In genomic region chr10:132904169-132904813, GRCh38 we compare ENCODE assay signal across 8 cellular contexts. TPM values are rescaled to one million over a fixed set of nuclear protein-coding genes. Genes with fewer than 3 reads are reported as not detected.
DNase-seq lines count a peak whose midpoint lies in the region; ATAC-seq and TF ChIP-seq lines count a peak whose summit lies in the region.

No MANE protein-coding gene starts in this region.

- H3K4me2 ChIP-seq in mammary epithelial cell (ENCODE audit: insufficient read depth, low read depth, low read length), result no peak overlapping the region

- H3K9me3 ChIP-seq in mammary epithelial cell (replicated peaks; ENCODE audit: insufficient read depth, low read length) (peaks cover 38% of the 10 kb centered on the region), liver (ENCODE audit: control insufficient read depth in 4 of 4, low read length in 3 of 4) (no peaks in the 10 kb centered on the region), stomach (peaks cover 0 to 14% (median 6%) of the 10 kb centered on the region in 4 donors)

- H3K36me3 ChIP-seq in mammary epithelial cell (ENCODE audit: insufficient read depth, low read length), result no peaks in the 10 kb centered on the region
- no peaks in the 10 kb centered on the region for H3K36me3 ChIP-seq in liver (ENCODE audit: control insufficient read depth in 4 of 4, insufficient read depth in 3 of 4, low read depth in 1 of 4, low read length in 3 of 4)
- no peaks in the 10 kb centered on the region for H3K36me3 ChIP-seq in stomach

- DNase-seq in CD1c-positive myeloid dendritic cell (ENCODE audit: extremely low spot score), result peak; percentile 53
- peak; percentile 78 for DNase-seq in GM20000 (ENCODE audit: low spot score)
- DNase-seq in RPMI7951 (ENCODE audit: low read depth), result peak; percentile 26
- peak; percentile 23 for DNase-seq in mammary epithelial cell
- peak; percentile 63 for DNase-seq in stomach
- no peak for DNase-seq in ecto neural progenitor cell (ENCODE audit: low spot score)

- in situ Hi-C loops in mammary epithelial cell (cut with MboI; ENCODE audit: low sequenced_read_pairs in 2 of 2), result no loop called here

- CTCF ChIA-PET in mammary epithelial cell (lab: Charles Lee; ENCODE audit: low non-redundant PET), result no interaction called here

- no peak for ATAC-seq in GM21390 (IDR thresholded peaks at IDR 0.05; ENCODE audit: unreplicated experiment)

- no TSS peak for BruUV-seq in mammary epithelial cell (replicated peaks; lab: Mats Ljungman, UMichigan)

- WGBS in mammary epithelial cell (ENCODE audit: low coverage, missing lambda C conversion rate), result 44% methylated on average over 15 of the region's 15 CpGs
- WGBS in liver, result 31% methylated on average over 15 of the region's 15 CpGs
- WGBS in stomach, 5 donors, result 25 to 36% (median 30%) methylated on average over 15 of the region's 15 CpGs

- peak; percentile 41 for TF ChIP-seq CTCF in GM20000 (IDR thresholded peaks at IDR 0.05; ENCODE audit: extremely low read depth, missing control alignments)
- TF ChIP-seq CTCF in mammary epithelial cell (conservative IDR thresholded peaks at IDR 0.05 in 1 of 2, IDR thresholded peaks at IDR 0.05 in 1 of 2; ENCODE audit: extremely low read depth in 1 of 2, insufficient read depth in 1 of 2, low read depth in 1 of 2, low read length in 2 of 2), result peak; percentile 43 to 53
- TF ChIP-seq CTCF in liver (IDR thresholded peaks at IDR 0.05; ENCODE audit: low read depth, low read length, missing input control), result peak; percentile 72
- peak in 5 of 7 experiments; percentile 56 to 80 (median 57) for TF ChIP-seq CTCF in stomach (IDR thresholded peaks at IDR 0.05)

- H3K27ac ChIP-seq in mammary epithelial cell (ENCODE audit: insufficient read depth, low read depth, low read length), result no peak overlapping the region
- no peak overlapping the region for H3K27ac ChIP-seq in liver (ENCODE audit: low read depth in 1 of 2, low read length in 2 of 2)
- H3K27ac ChIP-seq in stomach, result peak overlapping the region in 3 of 5 donors; percentile 60 to 75 (median 62)

- no peaks in the 10 kb centered on the region for H3K27me3 ChIP-seq in mammary epithelial cell (ENCODE audit: insufficient read depth, low read length)
- no peaks in the 10 kb centered on the region for H3K27me3 ChIP-seq in liver (ENCODE audit: control insufficient read depth in 4 of 4, insufficient read depth in 4 of 4, low read length in 3 of 4)
- H3K27me3 ChIP-seq in stomach, result peaks cover 0 to 31% (median 0%) of the 10 kb centered on the region in 3 donors

- intact Hi-C loops in mammary epithelial cell (cut with micrococcal nuclease) (loop anchor here (1.0 to 2.0 kb wide), 3 partner anchors 220 to 415 kb away; no protein-coding TSS in a partner anchor), stomach (cut with DNase I; ENCODE audit: low total_unique reads) (no loop called here)

- no peak overlapping the region for H2AFZ ChIP-seq in mammary epithelial cell (ENCODE audit: low read depth, low read length)

- H4K20me1 ChIP-seq in mammary epithelial cell (ENCODE audit: insufficient read depth, low read length), result no peaks in the 10 kb centered on the region

- no peaks in the 10 kb centered on the region for H3K79me2 ChIP-seq in mammary epithelial cell (ENCODE audit: insufficient read depth, low read length)

- H3K9ac ChIP-seq in mammary epithelial cell (ENCODE audit: insufficient read depth, low read length) (no peak overlapping the region), liver (ENCODE audit: low read depth in 1 of 2, low read length in 2 of 2) (no peak overlapping the region)

- TF ChIP-seq POLR2A in stomach (IDR thresholded peaks at IDR 0.05), result no peak

- H3K4me3 ChIP-seq in mammary epithelial cell (replicated peaks in 1 of 3; ENCODE audit: insufficient read depth in 1 of 3, low read depth in 2 of 3, low read length in 3 of 3) (no peak overlapping the region), liver (ENCODE audit: low read depth in 1 of 3, low read length in 3 of 3) (no peak overlapping the region), stomach (no peak overlapping the region)

- H3K4me1 ChIP-seq in mammary epithelial cell (ENCODE audit: insufficient read depth, low read length) (no peaks in the 10 kb centered on the region), liver (ENCODE audit: control insufficient read depth in 4 of 4, insufficient read depth in 4 of 4, low read length in 3 of 4) (no peaks in the 10 kb centered on the region), stomach (no peaks in the 10 kb centered on the region)

- TF ChIP-seq RAD21 in liver (IDR thresholded peaks at IDR 0.05), result peak; percentile 77 to 81

- TF ChIP-seq EP300 in stomach (IDR thresholded peaks at IDR 0.05), result no peak

- dilution Hi-C loops in mammary epithelial cell (cut with HindIII; ENCODE audit: low sequenced_read_pairs), result no loop called here

TF ChIP-seq in liver, 16 proteins besides CTCF, POLR2A, EP300 and RAD21:
- TF ChIP-seq, protein P1, sequence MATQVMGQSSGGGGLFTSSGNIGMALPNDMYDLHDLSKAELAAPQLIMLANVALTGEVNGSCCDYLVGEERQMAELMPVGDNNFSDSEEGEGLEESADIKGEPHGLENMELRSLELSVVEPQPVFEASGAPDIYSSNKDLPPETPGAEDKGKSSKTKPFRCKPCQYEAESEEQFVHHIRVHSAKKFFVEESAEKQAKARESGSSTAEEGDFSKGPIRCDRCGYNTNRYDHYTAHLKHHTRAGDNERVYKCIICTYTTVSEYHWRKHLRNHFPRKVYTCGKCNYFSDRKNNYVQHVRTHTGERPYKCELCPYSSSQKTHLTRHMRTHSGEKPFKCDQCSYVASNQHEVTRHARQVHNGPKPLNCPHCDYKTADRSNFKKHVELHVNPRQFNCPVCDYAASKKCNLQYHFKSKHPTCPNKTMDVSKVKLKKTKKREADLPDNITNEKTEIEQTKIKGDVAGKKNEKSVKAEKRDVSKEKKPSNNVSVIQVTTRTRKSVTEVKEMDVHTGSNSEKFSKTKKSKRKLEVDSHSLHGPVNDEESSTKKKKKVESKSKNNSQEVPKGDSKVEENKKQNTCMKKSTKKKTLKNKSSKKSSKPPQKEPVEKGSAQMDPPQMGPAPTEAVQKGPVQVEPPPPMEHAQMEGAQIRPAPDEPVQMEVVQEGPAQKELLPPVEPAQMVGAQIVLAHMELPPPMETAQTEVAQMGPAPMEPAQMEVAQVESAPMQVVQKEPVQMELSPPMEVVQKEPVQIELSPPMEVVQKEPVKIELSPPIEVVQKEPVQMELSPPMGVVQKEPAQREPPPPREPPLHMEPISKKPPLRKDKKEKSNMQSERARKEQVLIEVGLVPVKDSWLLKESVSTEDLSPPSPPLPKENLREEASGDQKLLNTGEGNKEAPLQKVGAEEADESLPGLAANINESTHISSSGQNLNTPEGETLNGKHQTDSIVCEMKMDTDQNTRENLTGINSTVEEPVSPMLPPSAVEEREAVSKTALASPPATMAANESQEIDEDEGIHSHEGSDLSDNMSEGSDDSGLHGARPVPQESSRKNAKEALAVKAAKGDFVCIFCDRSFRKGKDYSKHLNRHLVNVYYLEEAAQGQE (IDR thresholded peaks at IDR 0.05), result no peak
- no peak for TF ChIP-seq RXRA (IDR thresholded peaks at IDR 0.05)
- TF ChIP-seq HNF4A (conservative IDR thresholded peaks at IDR 0.05), result no peak
- no peak for TF ChIP-seq FOXA2 (IDR thresholded peaks at IDR 0.05)
- TF ChIP-seq, protein P2, sequence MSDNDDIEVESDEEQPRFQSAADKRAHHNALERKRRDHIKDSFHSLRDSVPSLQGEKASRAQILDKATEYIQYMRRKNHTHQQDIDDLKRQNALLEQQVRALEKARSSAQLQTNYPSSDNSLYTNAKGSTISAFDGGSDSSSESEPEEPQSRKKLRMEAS (IDR thresholded peaks at IDR 0.05), result no peak
- TF ChIP-seq SP1 (IDR thresholded peaks at IDR 0.05), result no peak
- no peak for TF ChIP-seq YY1 (IDR thresholded peaks at IDR 0.05)

RNA-seq across cellular contexts. Expression of gene CFAP46, which starts 38.1 kb away (rescaled TPM):
- not detected in 2 replicates for total RNA-seq in RPMI7951 (2014; rRNA removed; shearing (Covaris generic))
- total RNA-seq in mammary epithelial cell (under 1 TPM in 1 of 2 donors, not detected in 1; 0.33 TPM), liver (under 1 TPM; 0.33 to 0.59 TPM), stomach (1 to 10 TPM in 2 of 5 donors, under 1 TPM in 2, not detected in 1; under 0.01 to 2.3 (median 0.97) TPM)
- polyA plus RNA-seq in mammary epithelial cell (not detected), liver (under 1 TPM; 0.36 to 0.47 TPM), stomach (1 to 10 TPM in 2 of 3 donors, under 1 TPM in 1; 0.50 to 5.8 (median 2.5) TPM)
- not detected for polyA minus RNA-seq in mammary epithelial cell

Comparison
In these comparisons a context has a peak if more than half of its experiments do, and no peak if none do; other contexts are left out.
1. H3K27ac ChIP-seq: peak in stomach (3 of 5); none in mammary epithelial cell (single experiment) and liver (0 of 2).
2. Peak in every context shown above with its lines, with median percentiles within 50 percentile points of each other: CTCF ChIP-seq.